In the genomic region with DNA sequence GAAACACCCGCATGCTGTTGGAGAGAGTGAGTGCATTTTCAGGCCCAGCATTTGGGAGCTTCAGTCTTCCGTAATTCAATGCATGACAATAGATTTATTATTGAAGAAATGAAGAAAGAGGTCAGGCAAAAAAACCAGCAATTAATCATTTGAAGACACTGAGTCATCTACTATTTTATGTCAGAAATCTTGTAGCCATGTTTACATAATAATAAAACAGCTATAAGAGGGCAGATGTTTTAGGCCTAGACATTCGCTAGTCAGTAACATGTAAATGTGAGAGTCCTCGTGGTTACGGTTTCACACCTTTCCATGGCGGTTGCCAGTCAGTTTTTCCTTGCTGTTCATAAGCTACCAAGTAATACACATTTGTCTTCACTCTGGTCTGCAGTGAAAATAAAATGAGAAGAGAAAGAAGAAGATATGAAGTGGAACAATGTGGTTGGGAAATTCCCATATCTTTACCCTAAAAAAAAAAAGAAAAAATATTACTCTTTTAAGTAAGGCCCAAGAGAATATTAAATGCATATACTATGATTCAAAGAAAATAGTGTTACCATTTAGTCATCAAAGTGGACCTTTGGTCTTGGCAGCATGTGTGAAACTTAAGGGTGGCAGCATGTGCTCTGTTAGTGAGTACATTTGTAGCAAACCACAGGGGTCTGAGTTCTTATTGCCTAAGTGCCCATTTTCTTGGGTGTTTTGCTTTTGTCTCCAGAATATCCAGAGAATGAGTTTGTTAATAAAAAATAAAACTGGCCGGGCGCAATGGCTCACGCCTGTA, we compare ENCODE assay signal across 8 cellular contexts.
A peak's percentile ranks its signal among the peaks of the same experiment; 100 is the strongest.
DNase-seq lines count a peak whose midpoint lies in the region; ATAC-seq and TF ChIP-seq lines count a peak whose summit lies in the region.

No MANE protein-coding gene starts in this region.

- peaks cover 11% of the 10 kb centered on the region for H3K27me3 Mint-ChIP-seq in GM23338 (ENCODE audit: insufficient read depth, low read depth, poor library complexity)

- H3K4me1 ChIP-seq in ACC112 (ENCODE audit: control insufficient read depth, insufficient read depth, low read length, unreplicated experiment) (peaks cover 45% of the 10 kb centered on the region), mesenchymal stem cell (ENCODE audit: control insufficient read depth, insufficient read depth, low read depth, low read length) (peaks cover 4% of the 10 kb centered on the region), GM23338 (ENCODE audit: insufficient read depth) (no peaks in the 10 kb centered on the region)

- no peak overlapping the region for H3K4me3 Mint-ChIP-seq in GM23338

- no peak overlapping the region for H3K27ac Mint-ChIP-seq in GM23338

- peak; percentile 46 to 66 for DNase-seq in activated CD8-positive, alpha-beta memory T cell treated with anti-CD3 and anti-CD28 coated beads for 4 hours (ENCODE audit: low read depth in 2 of 2)
- DNase-seq in mesenchymal stem cell: peak; percentile 42
- DNase-seq in middle frontal gyrus (ENCODE audit: extremely low spot score, low spot score): no peak
- DNase-seq in GM23338 (ENCODE audit: low spot score): no peak
- DNase-seq in anterior cingulate cortex (lab: John Stamatoyannopoulos, UW): no peak

- H2BK12ac ChIP-seq in mesenchymal stem cell (ENCODE audit: low read length in 2 of 2): peak overlapping the region; percentile 49 to 72

- no peaks in the 10 kb centered on the region for H3F3A ChIP-seq in GM23338 (replicated peaks; ENCODE audit: low read depth)

- no peaks in the 10 kb centered on the region for H3K9me3 Mint-ChIP-seq in GM23338

- ATAC-seq in GM19372 (IDR thresholded peaks at IDR 0.05; ENCODE audit: low read depth, unreplicated experiment) (peak; percentile 77), HG03439 (IDR thresholded peaks at IDR 0.05; ENCODE audit: unreplicated experiment) (peak; percentile 86), GM23338 (no peak)

- H3K36me3 ChIP-seq in ACC112 (ENCODE audit: insufficient read depth, low read length): no peaks in the 10 kb centered on the region
- no peaks in the 10 kb centered on the region for H3K36me3 ChIP-seq in mesenchymal stem cell (ENCODE audit: control insufficient read depth in 1 of 2, insufficient read depth in 2 of 2, low read depth in 1 of 2, low read length in 2 of 2)
- no peaks in the 10 kb centered on the region for H3K36me3 ChIP-seq in GM23338 (ENCODE audit: insufficient read depth)

- peak overlapping the region in 1 of 2 experiments; percentile 76 for H3K18ac ChIP-seq in mesenchymal stem cell (ENCODE audit: low read depth in 1 of 2, low read length in 2 of 2)

- H3K79me2 ChIP-seq in ACC112 (ENCODE audit: control insufficient read depth, insufficient read depth, low read length, unreplicated experiment) (no peaks in the 10 kb centered on the region), GM23338 (replicated peaks; ENCODE audit: insufficient read depth) (no peaks in the 10 kb centered on the region)

- no peak for TF ChIP-seq CTCF in GM23338 (conservative IDR thresholded peaks at IDR 0.05; ENCODE audit: low read depth in 2 of 2)

- H3K36me3 Mint-ChIP-seq in GM23338 (ENCODE audit: low read depth): no peaks in the 10 kb centered on the region

- no peak overlapping the region for H4K8ac ChIP-seq in mesenchymal stem cell (ENCODE audit: low read length)

- H3K23ac ChIP-seq in mesenchymal stem cell (ENCODE audit: low read length in 2 of 2): no peak overlapping the region

- H3K4me1 Mint-ChIP-seq in GM23338: no peaks in the 10 kb centered on the region

- H3K4me3 ChIP-seq in ACC112 (ENCODE audit: low read depth, low read length): peak overlapping the region; percentile 45
- H3K4me3 ChIP-seq in mesenchymal stem cell (ENCODE audit: insufficient read depth in 1 of 2, low read depth in 1 of 2, low read length in 2 of 2): no peak overlapping the region
- H3K4me3 ChIP-seq in GM23338: no peak overlapping the region

- no peaks in the 10 kb centered on the region for H3K9me3 ChIP-seq in mesenchymal stem cell (ENCODE audit: control insufficient read depth, low read length)

- H2BK5ac ChIP-seq in mesenchymal stem cell (ENCODE audit: low read depth, low read length, poor library complexity, severe bottlenecking): no peak overlapping the region

- H3K27ac ChIP-seq in ACC112 (ENCODE audit: low read depth, low read length) (peak overlapping the region; percentile 98), mesenchymal stem cell (ENCODE audit: low read length, poor library complexity, severe bottlenecking) (no peak overlapping the region), GM23338 (ENCODE audit: low read depth) (no peak overlapping the region)

- peak overlapping the region; percentile 67 for H3K9ac ChIP-seq in mesenchymal stem cell (ENCODE audit: low read length)

- WGBS in mesenchymal stem cell: 78% methylated on average over 9 of the region's 9 CpGs

- H4K20me1 ChIP-seq in GM23338 (replicated peaks; ENCODE audit: insufficient read depth): no peaks in the 10 kb centered on the region; the same call in 1 of the 2 replicates

- no peak overlapping the region for H3K4me2 ChIP-seq in mesenchymal stem cell (ENCODE audit: low read length, poor library complexity, severe bottlenecking)
- no peak overlapping the region for H3K4me2 ChIP-seq in GM23338

- H2AFZ ChIP-seq in ACC112 (ENCODE audit: low read length, unreplicated experiment) (peak overlapping the region; percentile 97), mesenchymal stem cell (ENCODE audit: low read depth, low read length) (no peak overlapping the region), GM23338 (no peak overlapping the region)

- H2BK120ac ChIP-seq in mesenchymal stem cell (ENCODE audit: low read depth, low read length): no peak overlapping the region

- no peak overlapping the region for H4K91ac ChIP-seq in mesenchymal stem cell (ENCODE audit: low read length)

- H3K27me3 ChIP-seq in ACC112 (ENCODE audit: insufficient read depth, low read length) (no peaks in the 10 kb centered on the region), mesenchymal stem cell (ENCODE audit: control insufficient read depth in 1 of 2, insufficient read depth in 1 of 2, low read length in 2 of 2) (no peaks in the 10 kb centered on the region), GM23338 (ENCODE audit: insufficient read depth) (peaks cover 18% of the 10 kb centered on the region)

- H2BK15ac ChIP-seq in mesenchymal stem cell (ENCODE audit: low read depth, poor library complexity, severe bottlenecking): no peak overlapping the region

- H3K14ac ChIP-seq in mesenchymal stem cell (ENCODE audit: low read length in 2 of 2): no peak overlapping the region

- H3K4ac ChIP-seq in mesenchymal stem cell (ENCODE audit: low read depth in 1 of 2, low read length in 2 of 2): no peak overlapping the region

- H3K9me2 ChIP-seq in GM23338 (ENCODE audit: insufficient read depth): no peaks in the 10 kb centered on the region

- H3K79me1 ChIP-seq in mesenchymal stem cell (replicated peaks; ENCODE audit: low read length, poor library complexity, severe bottlenecking): no peaks in the 10 kb centered on the region

- no peak overlapping the region for H2AK5ac ChIP-seq in mesenchymal stem cell (ENCODE audit: low read length, severe bottlenecking)

TF ChIP-seq in GM23338, 12 proteins besides CTCF, POLR2A, EP300 and RAD21:
- TF ChIP-seq STAT1 (IDR thresholded peaks at IDR 0.05; ENCODE audit: unreplicated experiment) (no peak), ZNF114 (CRISPR knock-in tag; IDR thresholded peaks at IDR 0.05) (no peak), EZH2phosphoT487 (IDR thresholded peaks at IDR 0.05; ENCODE audit: unreplicated experiment) (no peak), ZNF331 (CRISPR knock-in tag; IDR thresholded peaks at IDR 0.05; ENCODE audit: low read depth) (no peak), CREB1 (CRISPR knock-in tag; IDR thresholded peaks at IDR 0.05; ENCODE audit: low read depth) (no peak), EZH2 (IDR thresholded peaks at IDR 0.05; ENCODE audit: low read depth, unreplicated experiment) (no peak), JUNB (IDR thresholded peaks at IDR 0.05; ENCODE audit: unreplicated experiment) (no peak), POLR2AphosphoS5 (IDR thresholded peaks at IDR 0.05; ENCODE audit: low read depth) (no peak)
- TF ChIP-seq, protein P1, sequence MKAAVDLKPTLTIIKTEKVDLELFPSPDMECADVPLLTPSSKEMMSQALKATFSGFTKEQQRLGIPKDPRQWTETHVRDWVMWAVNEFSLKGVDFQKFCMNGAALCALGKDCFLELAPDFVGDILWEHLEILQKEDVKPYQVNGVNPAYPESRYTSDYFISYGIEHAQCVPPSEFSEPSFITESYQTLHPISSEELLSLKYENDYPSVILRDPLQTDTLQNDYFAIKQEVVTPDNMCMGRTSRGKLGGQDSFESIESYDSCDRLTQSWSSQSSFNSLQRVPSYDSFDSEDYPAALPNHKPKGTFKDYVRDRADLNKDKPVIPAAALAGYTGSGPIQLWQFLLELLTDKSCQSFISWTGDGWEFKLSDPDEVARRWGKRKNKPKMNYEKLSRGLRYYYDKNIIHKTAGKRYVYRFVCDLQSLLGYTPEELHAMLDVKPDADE (IDR thresholded peaks at IDR 0.05): no peak
- TF ChIP-seq, protein P2, sequence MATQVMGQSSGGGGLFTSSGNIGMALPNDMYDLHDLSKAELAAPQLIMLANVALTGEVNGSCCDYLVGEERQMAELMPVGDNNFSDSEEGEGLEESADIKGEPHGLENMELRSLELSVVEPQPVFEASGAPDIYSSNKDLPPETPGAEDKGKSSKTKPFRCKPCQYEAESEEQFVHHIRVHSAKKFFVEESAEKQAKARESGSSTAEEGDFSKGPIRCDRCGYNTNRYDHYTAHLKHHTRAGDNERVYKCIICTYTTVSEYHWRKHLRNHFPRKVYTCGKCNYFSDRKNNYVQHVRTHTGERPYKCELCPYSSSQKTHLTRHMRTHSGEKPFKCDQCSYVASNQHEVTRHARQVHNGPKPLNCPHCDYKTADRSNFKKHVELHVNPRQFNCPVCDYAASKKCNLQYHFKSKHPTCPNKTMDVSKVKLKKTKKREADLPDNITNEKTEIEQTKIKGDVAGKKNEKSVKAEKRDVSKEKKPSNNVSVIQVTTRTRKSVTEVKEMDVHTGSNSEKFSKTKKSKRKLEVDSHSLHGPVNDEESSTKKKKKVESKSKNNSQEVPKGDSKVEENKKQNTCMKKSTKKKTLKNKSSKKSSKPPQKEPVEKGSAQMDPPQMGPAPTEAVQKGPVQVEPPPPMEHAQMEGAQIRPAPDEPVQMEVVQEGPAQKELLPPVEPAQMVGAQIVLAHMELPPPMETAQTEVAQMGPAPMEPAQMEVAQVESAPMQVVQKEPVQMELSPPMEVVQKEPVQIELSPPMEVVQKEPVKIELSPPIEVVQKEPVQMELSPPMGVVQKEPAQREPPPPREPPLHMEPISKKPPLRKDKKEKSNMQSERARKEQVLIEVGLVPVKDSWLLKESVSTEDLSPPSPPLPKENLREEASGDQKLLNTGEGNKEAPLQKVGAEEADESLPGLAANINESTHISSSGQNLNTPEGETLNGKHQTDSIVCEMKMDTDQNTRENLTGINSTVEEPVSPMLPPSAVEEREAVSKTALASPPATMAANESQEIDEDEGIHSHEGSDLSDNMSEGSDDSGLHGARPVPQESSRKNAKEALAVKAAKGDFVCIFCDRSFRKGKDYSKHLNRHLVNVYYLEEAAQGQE (IDR thresholded peaks at IDR 0.05; ENCODE audit: unreplicated experiment): no peak
TF ChIP-seq in GM23338: peak in this region for 0.

Comparison
In these comparisons a context has a peak if more than half of its experiments do, and no peak if none do; other contexts are left out.
1. DNase-seq: peak in activated CD8-positive, alpha-beta memory T cell treated with anti-CD3 and anti-CD28 coated beads for 4 hours (2 of 2) and mesenchymal stem cell (single experiment); none in middle frontal gyrus (single experiment), GM23338 (single experiment) and anterior cingulate cortex (0 of 58).